ENCODE assay signal across 1 cellular context in genomic region chr12:53219116-53219955, GRCh38.
TF ChIP-seq lines count a peak whose summit lies in the region.

No MANE protein-coding gene starts in this region.

TF ChIP-seq in WTC11, 78 proteins besides CTCF, POLR2A, EP300 and RAD21 (continued from another document):
- TF ChIP-seq, protein P1, sequence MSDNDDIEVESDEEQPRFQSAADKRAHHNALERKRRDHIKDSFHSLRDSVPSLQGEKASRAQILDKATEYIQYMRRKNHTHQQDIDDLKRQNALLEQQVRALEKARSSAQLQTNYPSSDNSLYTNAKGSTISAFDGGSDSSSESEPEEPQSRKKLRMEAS (CRISPR knock-in tag; IDR thresholded peaks at IDR 0.05) = no peak
- no peak for TF ChIP-seq RORB (CRISPR knock-in tag; IDR thresholded peaks at IDR 0.05)
- TF ChIP-seq KAT7 (CRISPR knock-in tag; IDR thresholded peaks at IDR 0.05; ENCODE audit: borderline replicate concordance) = no peak
- no peak for TF ChIP-seq ATF3 (CRISPR knock-in tag; conservative IDR thresholded peaks at IDR 0.05)
- TF ChIP-seq NR1H2 (CRISPR knock-in tag; IDR thresholded peaks at IDR 0.05) = no peak
- TF ChIP-seq ETV6 (CRISPR knock-in tag; IDR thresholded peaks at IDR 0.05) = no peak
- no peak for TF ChIP-seq IRF2 (CRISPR knock-in tag; IDR thresholded peaks at IDR 0.05; ENCODE audit: borderline replicate concordance, low read depth)
- no peak for TF ChIP-seq SMAD3 (CRISPR knock-in tag; IDR thresholded peaks at IDR 0.05; ENCODE audit: borderline replicate concordance)
- TF ChIP-seq USF1 (CRISPR knock-in tag; IDR thresholded peaks at IDR 0.05) = no peak
- no peak for TF ChIP-seq CBFB (CRISPR knock-in tag; IDR thresholded peaks at IDR 0.05; ENCODE audit: low read depth)
- no peak for TF ChIP-seq PRRX2 (CRISPR knock-in tag; IDR thresholded peaks at IDR 0.05)
